Comparison of ENCODE assay signal across 16 cellular contexts in genomic region chr17:17742688-17743390, GRCh38.
DNase-seq lines count a peak whose midpoint lies in the region; ATAC-seq and TF ChIP-seq lines count a peak whose summit lies in the region.
"Had no signal": no experiment of that assay in that cellular context is flagged by ENCODE, and none has a peak within 500 bp of the region (broad histone marks: within the 10 kb centered on the region; RNA-seq: fewer than 3 reads in every experiment).

No MANE protein-coding gene starts in this region.

- WGBS in spleen, 5 donors: 75 to 83% (median 79%) methylated on average over 4 of the region's 4 CpGs

- H3K27ac ChIP-seq in BLaER1 treated with 17β-estradiol and CSF1 and Interleukin-3, amounts not matched to agents 10 nM and 100 nM: peak overlapping the region in 1 of 11 experiments; percentile 19; a peak in 1 of 22 replicates
- H3K27ac ChIP-seq in WERI-Rb-1 (peak overlapping the region; percentile 97; the same call in 1 of the 2 replicates), dorsolateral prefrontal cortex (peak overlapping the region; percentile 73 to 100 (median 98)), spleen (no peak overlapping the region), SJCRH30 (no peak overlapping the region)

- no peak overlapping the region for H3K4me3 ChIP-seq in BLaER1 treated with 17β-estradiol and CSF1 and Interleukin-3, amounts not matched to agents 10 nM and 100 nM
- H3K4me3 ChIP-seq in WERI-Rb-1 (ENCODE audit: low read depth, low read length): no peak overlapping the region
- peak overlapping the region in 1 of 59 donors; percentile 4 for H3K4me3 ChIP-seq in dorsolateral prefrontal cortex
- H3K4me3 ChIP-seq in skeletal muscle satellite cell (ENCODE audit: low read length): no peak overlapping the region
- no peak overlapping the region for H3K4me3 ChIP-seq in spleen
- H3K4me3 ChIP-seq in SJCRH30: no peak overlapping the region
- H3K4me3 ChIP-seq: GM23248 had no signal

- H3K4me1 ChIP-seq in BLaER1 treated with 17β-estradiol and CSF1 and Interleukin-3, amounts not matched to agents 10 nM and 100 nM: peaks cover 57 to 100% (median 95%) of the 10 kb centered on the region in 10 experiments
- peaks cover 62% of the 10 kb centered on the region for H3K4me1 ChIP-seq in skeletal muscle satellite cell (ENCODE audit: control insufficient read depth, insufficient read depth, low read length)
- H3K4me1 ChIP-seq in spleen: peaks cover 29 to 90% (median 56%) of the 10 kb centered on the region in 6 donors
- peaks cover 69% of the 10 kb centered on the region for H3K4me1 ChIP-seq in SJCRH30

- H3K27me3 ChIP-seq in BLaER1 treated with 17β-estradiol and CSF1 and Interleukin-3, amounts not matched to agents 10 nM and 100 nM: no peaks in the 10 kb centered on the region
- no peaks in the 10 kb centered on the region for H3K27me3 ChIP-seq in WERI-Rb-1 (ENCODE audit: insufficient read depth, low read depth, severe bottlenecking)
- H3K27me3 ChIP-seq in dorsolateral prefrontal cortex: no peaks in the 10 kb centered on the region
- H3K27me3 ChIP-seq in skeletal muscle satellite cell (ENCODE audit: control insufficient read depth, insufficient read depth, low read length): no peaks in the 10 kb centered on the region
- no peaks in the 10 kb centered on the region for H3K27me3 ChIP-seq in spleen (replicated peaks in 1 of 7)
- H3K27me3 ChIP-seq in SJCRH30: no peaks in the 10 kb centered on the region

- TF ChIP-seq POLR2A in spleen (IDR thresholded peaks at IDR 0.05): no peak

- peak overlapping the region in 6 of 11 experiments; percentile 13 to 99 (median 96); a peak in 7 of 22 replicates for H3K4me2 ChIP-seq in BLaER1 treated with 17β-estradiol and CSF1 and Interleukin-3, amounts not matched to agents 10 nM and 100 nM
- H3K4me2 ChIP-seq in skeletal muscle satellite cell (ENCODE audit: low read length): peak overlapping the region; percentile 34

- DNase-seq in WERI-Rb-1: no peak
- DNase-seq in dorsolateral prefrontal cortex: no peak
- DNase-seq in spleen: no peak
- no peak for DNase-seq in SJCRH30
- DNase-seq: CD4-positive, CD25-positive, alpha-beta regulatory T cell; DMS79; Kasumi-1; NCI-H187 treated with DMSO at 0.1 percent for 48 hours; NCI-H446 treated with DMSO at 0.1 percent for 48 hours; NCI-H748 treated with DMSO at 0.1 percent for 48 hours had no signal

- 0 out of 22 replicates have a peak, but pooled peaks cover 0 to 7% (median 0%) of the 10 kb centered on the region in 11 experiments for H3K36me3 ChIP-seq in BLaER1 treated with 17β-estradiol and CSF1 and Interleukin-3, amounts not matched to agents 10 nM and 100 nM
- H3K36me3 ChIP-seq in WERI-Rb-1: peaks cover 36% of the 10 kb centered on the region
- H3K36me3 ChIP-seq in skeletal muscle satellite cell (ENCODE audit: insufficient read depth, low read length): no peaks in the 10 kb centered on the region
- H3K36me3 ChIP-seq in spleen: peaks cover 0 to 5% (median 0%) of the 10 kb centered on the region in 6 donors
- H3K36me3 ChIP-seq in SJCRH30: no peaks in the 10 kb centered on the region

- H4K20me1 ChIP-seq in BLaER1 treated with 17β-estradiol and CSF1 and Interleukin-3, amounts not matched to agents 10 nM and 100 nM: peaks cover 46 to 92% (median 70%) of the 10 kb centered on the region in 11 experiments; a peak in 20 of 22 replicates

- H3K9ac ChIP-seq in BLaER1 treated with 17β-estradiol and CSF1 and Interleukin-3, amounts not matched to agents 10 nM and 100 nM: peak overlapping the region in 1 of 11 experiments; percentile 32; a peak in 1 of 22 replicates
- H3K9ac ChIP-seq in skeletal muscle satellite cell (ENCODE audit: low read depth, low read length): no peak overlapping the region

- no peak for ATAC-seq in GM21529 (IDR thresholded peaks at IDR 0.05; ENCODE audit: unreplicated experiment)
- ATAC-seq in HG02571 (IDR thresholded peaks at IDR 0.05; ENCODE audit: unreplicated experiment): no peak
- ATAC-seq: Right ventricle myocardium inferior had no signal

- no peaks in the 10 kb centered on the region for H3K9me3 ChIP-seq in BLaER1 treated with 17β-estradiol and CSF1 and Interleukin-3, amounts not matched to agents 10 nM and 100 nM (replicated peaks in 1 of 11)
- no peaks in the 10 kb centered on the region for H3K9me3 ChIP-seq in WERI-Rb-1 (ENCODE audit: severe bottlenecking)
- no peaks in the 10 kb centered on the region for H3K9me3 ChIP-seq in skeletal muscle satellite cell (replicated peaks; ENCODE audit: low read length)
- no peaks in the 10 kb centered on the region for H3K9me3 ChIP-seq in spleen
- no peaks in the 10 kb centered on the region for H3K9me3 ChIP-seq in SJCRH30 (replicated peaks)

- intact Hi-C loops in dorsolateral prefrontal cortex (cut with DNase I) (no loop called here), spleen (cut with DNase I; ENCODE audit: low total_unique reads) (loop anchor here (10.0 kb wide), 1 partner anchor 52 kb away; no protein-coding TSS in a partner anchor)

- TF ChIP-seq CTCF in WERI-Rb-1 (IDR thresholded peaks at IDR 0.05; ENCODE audit: low read depth, low read length) (no peak), dorsolateral prefrontal cortex (IDR thresholded peaks at IDR 0.05 in 54 of 56, conservative IDR thresholded peaks at IDR 0.05 in 2 of 56; ENCODE audit: low read depth in 1 of 56, partially characterized antibody in 56 of 56) (no peak), spleen (IDR thresholded peaks at IDR 0.05 in 8 of 11, conservative IDR thresholded peaks at IDR 0.05 in 3 of 11) (no peak)

Comparison
In these comparisons a context has a peak if more than half of its experiments do, and no peak if none do; other contexts are left out.
1. H3K27ac ChIP-seq: peak in WERI-Rb-1 (single experiment) and dorsolateral prefrontal cortex (59 of 59); none in spleen (0 of 8) and SJCRH30 (single experiment).